ENCODE assay signal across 8 cellular contexts in genomic region chr5:91354867-91355266, GRCh38. TPM values are rescaled to one million over a fixed set of nuclear protein-coding genes. Genes with fewer than 3 reads are reported as not detected.
DNase-seq lines count a peak whose midpoint lies in the region; ATAC-seq and TF ChIP-seq lines count a peak whose summit lies in the region.
"Not testable (repeated sequence)": the region's sequence is repeated elsewhere in the genome, so short reads cannot be mapped to it uniquely, and the experiment has no call there.

No MANE protein-coding gene starts in this region.

- not testable (repeated sequence) for H4K20me1 ChIP-seq in BLaER1

- CTCF ChIA-PET in naive thymus-derived CD4-positive, alpha-beta T cell (lab: Charles Lee): not testable (repeated sequence)

- POLR2A ChIA-PET in naive thymus-derived CD4-positive, alpha-beta T cell (lab: Charles Lee): interaction anchor here (0.7 kb wide), 1 partner anchor 18 kb away, joined by 3 read pairs; no protein-coding TSS in a partner anchor

- TF ChIP-seq EP300 in esophagus muscularis mucosa (IDR thresholded peaks at IDR 0.05): not testable (repeated sequence)

- DNase-seq in NB4 (ENCODE audit: low read depth) (peak; percentile 62), SKM-1 (lab: John Stamatoyannopoulos, UW; ENCODE audit: unreplicated experiment) (peak; percentile 19), esophagus muscularis mucosa (ENCODE audit: extremely low spot score) (peak; percentile 37)
- DNase-seq in naive thymus-derived CD4-positive, alpha-beta T cell: not testable (repeated sequence)

- not testable (repeated sequence) for H3K36me3 Mint-ChIP-seq in naive thymus-derived CD4-positive, alpha-beta T cell

- not testable (repeated sequence) for H3K4me3 ChIP-seq in BLaER1; NB4 (ENCODE audit: low read depth, low read length); esophagus muscularis mucosa; naive thymus-derived CD4-positive, alpha-beta T cell (ENCODE audit: low read length)

- peaks cover 0 to 34% (median 0%) of the 10 kb centered on the region in 5 donors for H3K27me3 Mint-ChIP-seq in naive thymus-derived CD4-positive, alpha-beta T cell

- peak overlapping the region; percentile 29 for H3K4me2 ChIP-seq in BLaER1

- H3K9ac ChIP-seq in BLaER1: not testable (repeated sequence)

- ATAC-seq in GM18870 (IDR thresholded peaks at IDR 0.05; ENCODE audit: unreplicated experiment) (peak; percentile 54), HG02763 (IDR thresholded peaks at IDR 0.05; ENCODE audit: unreplicated experiment) (peak; percentile 47), HG03469 (IDR thresholded peaks at IDR 0.05; ENCODE audit: unreplicated experiment) (peak; percentile 56)
- ATAC-seq in naive thymus-derived CD4-positive, alpha-beta T cell: peak; percentile 63

- TF ChIP-seq CTCF in NB4 (IDR thresholded peaks at IDR 0.05; ENCODE audit: low read depth, low read length); esophagus muscularis mucosa (IDR thresholded peaks at IDR 0.05): not testable (repeated sequence)

- TF ChIP-seq POLR2A in NB4 (IDR thresholded peaks at IDR 0.05; ENCODE audit: extremely low read depth, insufficient read length); esophagus muscularis mucosa (IDR thresholded peaks at IDR 0.05; ENCODE audit: low read depth): not testable (repeated sequence)

- not testable (repeated sequence) for H3K4me3 Mint-ChIP-seq in naive thymus-derived CD4-positive, alpha-beta T cell

- not testable (repeated sequence) for H3K27ac Mint-ChIP-seq in naive thymus-derived CD4-positive, alpha-beta T cell

- H3K9me3 ChIP-seq in BLaER1; esophagus muscularis mucosa; naive thymus-derived CD4-positive, alpha-beta T cell (ENCODE audit: control insufficient read depth in 2 of 3, low read length in 3 of 3): not testable (repeated sequence)

- not testable (repeated sequence) for H3K4me1 Mint-ChIP-seq in naive thymus-derived CD4-positive, alpha-beta T cell

- intact Hi-C loops in esophagus muscularis mucosa (cut with DNase I); naive thymus-derived CD4-positive, alpha-beta T cell (cut with micrococcal nuclease): not testable (repeated sequence)

- H3K27me3 ChIP-seq in BLaER1; esophagus muscularis mucosa; naive thymus-derived CD4-positive, alpha-beta T cell (ENCODE audit: control insufficient read depth in 2 of 2, insufficient read depth in 2 of 2, low read length in 2 of 2): not testable (repeated sequence)

- 85% methylated on average over 4 of the region's 4 CpGs for WGBS in esophagus muscularis mucosa

- not testable (repeated sequence) for H3K27ac ChIP-seq in BLaER1; esophagus muscularis mucosa (replicated peaks in 1 of 4); naive thymus-derived CD4-positive, alpha-beta T cell (ENCODE audit: low read depth, low read length)

- not testable (repeated sequence) for H3K9me3 Mint-ChIP-seq in naive thymus-derived CD4-positive, alpha-beta T cell

- not testable (repeated sequence) for H3K36me3 ChIP-seq in BLaER1; esophagus muscularis mucosa; naive thymus-derived CD4-positive, alpha-beta T cell (ENCODE audit: control insufficient read depth in 2 of 3, insufficient read depth in 3 of 3, low read length in 3 of 3)

- H3K4me1 ChIP-seq in BLaER1; naive thymus-derived CD4-positive, alpha-beta T cell (ENCODE audit: control insufficient read depth in 2 of 2, insufficient read depth in 2 of 2, low read length in 2 of 2): not testable (repeated sequence)
- peaks cover 0 to 14% (median 4%) of the 10 kb centered on the region in 4 donors for H3K4me1 ChIP-seq in esophagus muscularis mucosa

RNA-seq across cellular contexts. Expression of gene ARRDC3, which starts 28.2 kb away (rescaled TPM):
- 10 to 100 TPM; 37.0 to 58.2 (median 43.1) TPM for total RNA-seq in esophagus muscularis mucosa
- total RNA-seq in naive thymus-derived CD4-positive, alpha-beta T cell: 100 to 1,000 TPM in 4 of 5 experiments, 10 to 100 TPM in 1; 29.8 to 256 (median 172) TPM
- polyA plus RNA-seq in naive thymus-derived CD4-positive, alpha-beta T cell: 100 to 1,000 TPM in 1 of 2 donors, 10 to 100 TPM in 1; 60.5 to 130 TPM
